In the genomic region with DNA sequence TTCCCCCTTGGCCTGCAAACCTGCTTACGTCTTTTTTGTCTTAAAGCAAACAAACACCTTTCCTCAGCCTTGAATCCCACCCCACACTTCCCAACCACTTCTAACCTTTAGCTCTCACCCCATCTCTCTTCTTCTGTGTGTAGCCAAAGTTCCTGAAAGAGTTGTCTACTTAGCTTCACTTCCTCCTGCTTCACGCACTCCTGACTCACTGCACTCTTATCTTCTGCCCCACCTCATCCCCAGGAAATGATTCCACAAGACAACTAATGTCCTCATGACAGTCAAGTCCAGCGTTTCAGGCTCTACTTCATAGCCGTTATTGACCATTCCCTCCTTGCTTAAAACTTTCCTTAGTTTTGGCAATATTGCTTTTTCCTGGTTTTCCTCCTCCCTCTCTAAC, we compare ENCODE assay signal across 1 cellular context.
TF ChIP-seq lines count a peak whose summit lies in the region.

No MANE protein-coding gene starts in this region.

TF ChIP-seq in K562, 482 proteins besides CTCF, POLR2A, EP300 and RAD21 (continued from another document and continues in another):
- TF ChIP-seq, protein P1, sequence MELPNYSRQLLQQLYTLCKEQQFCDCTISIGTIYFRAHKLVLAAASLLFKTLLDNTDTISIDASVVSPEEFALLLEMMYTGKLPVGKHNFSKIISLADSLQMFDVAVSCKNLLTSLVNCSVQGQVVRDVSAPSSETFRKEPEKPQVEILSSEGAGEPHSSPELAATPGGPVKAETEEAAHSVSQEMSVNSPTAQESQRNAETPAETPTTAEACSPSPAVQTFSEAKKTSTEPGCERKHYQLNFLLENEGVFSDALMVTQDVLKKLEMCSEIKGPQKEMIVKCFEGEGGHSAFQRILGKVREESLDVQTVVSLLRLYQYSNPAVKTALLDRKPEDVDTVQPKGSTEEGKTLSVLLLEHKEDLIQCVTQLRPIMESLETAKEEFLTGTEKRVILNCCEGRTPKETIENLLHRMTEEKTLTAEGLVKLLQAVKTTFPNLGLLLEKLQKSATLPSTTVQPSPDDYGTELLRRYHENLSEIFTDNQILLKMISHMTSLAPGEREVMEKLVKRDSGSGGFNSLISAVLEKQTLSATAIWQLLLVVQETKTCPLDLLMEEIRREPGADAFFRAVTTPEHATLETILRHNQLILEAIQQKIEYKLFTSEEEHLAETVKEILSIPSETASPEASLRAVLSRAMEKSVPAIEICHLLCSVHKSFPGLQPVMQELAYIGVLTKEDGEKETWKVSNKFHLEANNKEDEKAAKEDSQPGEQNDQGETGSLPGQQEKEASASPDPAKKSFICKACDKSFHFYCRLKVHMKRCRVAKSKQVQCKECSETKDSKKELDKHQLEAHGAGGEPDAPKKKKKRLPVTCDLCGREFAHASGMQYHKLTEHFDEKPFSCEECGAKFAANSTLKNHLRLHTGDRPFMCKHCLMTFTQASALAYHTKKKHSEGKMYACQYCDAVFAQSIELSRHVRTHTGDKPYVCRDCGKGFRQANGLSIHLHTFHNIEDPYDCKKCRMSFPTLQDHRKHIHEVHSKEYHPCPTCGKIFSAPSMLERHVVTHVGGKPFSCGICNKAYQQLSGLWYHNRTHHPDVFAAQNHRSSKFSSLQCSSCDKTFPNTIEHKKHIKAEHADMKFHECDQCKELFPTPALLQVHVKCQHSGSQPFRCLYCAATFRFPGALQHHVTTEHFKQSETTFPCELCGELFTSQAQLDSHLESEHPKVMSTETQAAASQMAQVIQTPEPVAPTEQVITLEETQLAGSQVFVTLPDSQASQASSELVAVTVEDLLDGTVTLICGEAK (IDR thresholded peaks at IDR 0.05), result no peak
- TF ChIP-seq, protein P1 (CRISPR knock-in tag; IDR thresholded peaks at IDR 0.05), result no peak
- peak; percentile 76; the same call in 1 of the 2 replicates for TF ChIP-seq SPI1 (IDR thresholded peaks at IDR 0.05; ENCODE audit: borderline replicate concordance, low read depth, low read length)
- TF ChIP-seq ZNF764 (CRISPR knock-in tag; IDR thresholded peaks at IDR 0.05; ENCODE audit: low read depth), result no peak
- TF ChIP-seq TOE1 (IDR thresholded peaks at IDR 0.05; ENCODE audit: borderline replicate concordance), result peak; percentile 62; the same call in 1 of the 2 replicates
- TF ChIP-seq TOE1 (CRISPR knock-in tag; IDR thresholded peaks at IDR 0.05; ENCODE audit: borderline replicate concordance, low read depth), result no peak
- no peak for TF ChIP-seq RBM34 (IDR thresholded peaks at IDR 0.05; ENCODE audit: borderline replicate concordance, insufficient read depth, low read length)
- no peak for TF ChIP-seq SRSF3 (IDR thresholded peaks at IDR 0.05; ENCODE audit: insufficient read depth, low read length)
- TF ChIP-seq, protein P2, sequence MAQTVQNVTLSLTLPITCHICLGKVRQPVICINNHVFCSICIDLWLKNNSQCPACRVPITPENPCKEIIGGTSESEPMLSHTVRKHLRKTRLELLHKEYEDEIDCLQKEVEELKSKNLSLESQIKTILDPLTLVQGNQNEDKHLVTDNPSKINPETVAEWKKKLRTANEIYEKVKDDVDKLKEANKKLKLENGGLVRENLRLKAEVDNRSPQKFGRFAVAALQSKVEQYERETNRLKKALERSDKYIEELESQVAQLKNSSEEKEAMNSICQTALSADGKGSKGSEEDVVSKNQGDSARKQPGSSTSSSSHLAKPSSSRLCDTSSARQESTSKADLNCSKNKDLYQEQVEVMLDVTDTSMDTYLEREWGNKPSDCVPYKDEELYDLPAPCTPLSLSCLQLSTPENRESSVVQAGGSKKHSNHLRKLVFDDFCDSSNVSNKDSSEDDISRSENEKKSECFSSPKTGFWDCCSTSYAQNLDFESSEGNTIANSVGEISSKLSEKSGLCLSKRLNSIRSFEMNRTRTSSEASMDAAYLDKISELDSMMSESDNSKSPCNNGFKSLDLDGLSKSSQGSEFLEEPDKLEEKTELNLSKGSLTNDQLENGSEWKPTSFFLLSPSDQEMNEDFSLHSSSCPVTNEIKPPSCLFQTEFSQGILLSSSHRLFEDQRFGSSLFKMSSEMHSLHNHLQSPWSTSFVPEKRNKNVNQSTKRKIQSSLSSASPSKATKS (CRISPR knock-in tag; IDR thresholded peaks at IDR 0.05), result no peak
- peak; percentile 93 for TF ChIP-seq SMARCA4 (IDR thresholded peaks at IDR 0.05)
- no peak for TF ChIP-seq ESRRB (CRISPR knock-in tag; IDR thresholded peaks at IDR 0.05; ENCODE audit: borderline replicate concordance)
- peak; percentile 49; the same call in 1 of the 2 replicates for TF ChIP-seq GABPB1 (CRISPR knock-in tag; IDR thresholded peaks at IDR 0.05)
- no peak for TF ChIP-seq HNRNPL (IDR thresholded peaks at IDR 0.05; ENCODE audit: low read depth, low read length)
- TF ChIP-seq CBFA2T3 (IDR thresholded peaks at IDR 0.05), result peak; percentile 55
- TF ChIP-seq, protein P3, sequence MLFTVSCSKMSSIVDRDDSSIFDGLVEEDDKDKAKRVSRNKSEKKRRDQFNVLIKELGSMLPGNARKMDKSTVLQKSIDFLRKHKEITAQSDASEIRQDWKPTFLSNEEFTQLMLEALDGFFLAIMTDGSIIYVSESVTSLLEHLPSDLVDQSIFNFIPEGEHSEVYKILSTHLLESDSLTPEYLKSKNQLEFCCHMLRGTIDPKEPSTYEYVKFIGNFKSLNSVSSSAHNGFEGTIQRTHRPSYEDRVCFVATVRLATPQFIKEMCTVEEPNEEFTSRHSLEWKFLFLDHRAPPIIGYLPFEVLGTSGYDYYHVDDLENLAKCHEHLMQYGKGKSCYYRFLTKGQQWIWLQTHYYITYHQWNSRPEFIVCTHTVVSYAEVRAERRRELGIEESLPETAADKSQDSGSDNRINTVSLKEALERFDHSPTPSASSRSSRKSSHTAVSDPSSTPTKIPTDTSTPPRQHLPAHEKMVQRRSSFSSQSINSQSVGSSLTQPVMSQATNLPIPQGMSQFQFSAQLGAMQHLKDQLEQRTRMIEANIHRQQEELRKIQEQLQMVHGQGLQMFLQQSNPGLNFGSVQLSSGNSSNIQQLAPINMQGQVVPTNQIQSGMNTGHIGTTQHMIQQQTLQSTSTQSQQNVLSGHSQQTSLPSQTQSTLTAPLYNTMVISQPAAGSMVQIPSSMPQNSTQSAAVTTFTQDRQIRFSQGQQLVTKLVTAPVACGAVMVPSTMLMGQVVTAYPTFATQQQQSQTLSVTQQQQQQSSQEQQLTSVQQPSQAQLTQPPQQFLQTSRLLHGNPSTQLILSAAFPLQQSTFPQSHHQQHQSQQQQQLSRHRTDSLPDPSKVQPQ (CRISPR knock-in tag; IDR thresholded peaks at IDR 0.05; ENCODE audit: borderline replicate concordance), result no peak
- TF ChIP-seq FOXJ2 (tag; IDR thresholded peaks at IDR 0.05), result no peak
- no peak for TF ChIP-seq ZNF408 (CRISPR knock-in tag; IDR thresholded peaks at IDR 0.05; ENCODE audit: low read depth)
- no peak for TF ChIP-seq NFIC (IDR thresholded peaks at IDR 0.05)
- TF ChIP-seq MCM5 (IDR thresholded peaks at IDR 0.05; ENCODE audit: low read depth), result no peak
- peak; percentile 69 for TF ChIP-seq CXXC5 (CRISPR knock-in tag; IDR thresholded peaks at IDR 0.05)
- no peak for TF ChIP-seq NFE2L1 (tag; IDR thresholded peaks at IDR 0.05; ENCODE audit: borderline replicate concordance, low read depth)
- TF ChIP-seq TAL1 (IDR thresholded peaks at IDR 0.05), result peak; percentile 18; the same call in 1 of the 2 replicates
- TF ChIP-seq RFX7 (CRISPR knock-in tag; IDR thresholded peaks at IDR 0.05), result no peak
- no peak for TF ChIP-seq SMAD3 (CRISPR knock-in tag; conservative IDR thresholded peaks at IDR 0.05)
- TF ChIP-seq, protein P4, sequence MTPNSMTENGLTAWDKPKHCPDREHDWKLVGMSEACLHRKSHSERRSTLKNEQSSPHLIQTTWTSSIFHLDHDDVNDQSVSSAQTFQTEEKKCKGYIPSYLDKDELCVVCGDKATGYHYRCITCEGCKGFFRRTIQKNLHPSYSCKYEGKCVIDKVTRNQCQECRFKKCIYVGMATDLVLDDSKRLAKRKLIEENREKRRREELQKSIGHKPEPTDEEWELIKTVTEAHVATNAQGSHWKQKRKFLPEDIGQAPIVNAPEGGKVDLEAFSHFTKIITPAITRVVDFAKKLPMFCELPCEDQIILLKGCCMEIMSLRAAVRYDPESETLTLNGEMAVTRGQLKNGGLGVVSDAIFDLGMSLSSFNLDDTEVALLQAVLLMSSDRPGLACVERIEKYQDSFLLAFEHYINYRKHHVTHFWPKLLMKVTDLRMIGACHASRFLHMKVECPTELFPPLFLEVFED (CRISPR knock-in tag; conservative IDR thresholded peaks at IDR 0.05), result no peak
- TF ChIP-seq LEF1 (IDR thresholded peaks at IDR 0.05), result peak; percentile 49; the same call in 1 of the 2 replicates
- TF ChIP-seq, protein P5, sequence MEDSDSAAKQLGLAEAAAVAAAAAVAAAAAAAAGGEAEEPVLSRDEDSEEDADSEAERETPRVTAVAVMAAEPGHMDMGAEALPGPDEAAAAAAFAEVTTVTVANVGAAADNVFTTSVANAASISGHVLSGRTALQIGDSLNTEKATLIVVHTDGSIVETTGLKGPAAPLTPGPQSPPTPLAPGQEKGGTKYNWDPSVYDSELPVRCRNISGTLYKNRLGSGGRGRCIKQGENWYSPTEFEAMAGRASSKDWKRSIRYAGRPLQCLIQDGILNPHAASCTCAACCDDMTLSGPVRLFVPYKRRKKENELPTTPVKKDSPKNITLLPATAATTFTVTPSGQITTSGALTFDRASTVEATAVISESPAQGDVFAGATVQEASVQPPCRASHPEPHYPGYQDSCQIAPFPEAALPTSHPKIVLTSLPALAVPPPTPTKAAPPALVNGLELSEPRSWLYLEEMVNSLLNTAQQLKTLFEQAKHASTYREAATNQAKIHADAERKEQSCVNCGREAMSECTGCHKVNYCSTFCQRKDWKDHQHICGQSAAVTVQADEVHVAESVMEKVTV (CRISPR knock-in tag; IDR thresholded peaks at IDR 0.05), result no peak
- no peak for TF ChIP-seq DIDO1 (tag; IDR thresholded peaks at IDR 0.05; ENCODE audit: low read depth)
- TF ChIP-seq, protein P6, sequence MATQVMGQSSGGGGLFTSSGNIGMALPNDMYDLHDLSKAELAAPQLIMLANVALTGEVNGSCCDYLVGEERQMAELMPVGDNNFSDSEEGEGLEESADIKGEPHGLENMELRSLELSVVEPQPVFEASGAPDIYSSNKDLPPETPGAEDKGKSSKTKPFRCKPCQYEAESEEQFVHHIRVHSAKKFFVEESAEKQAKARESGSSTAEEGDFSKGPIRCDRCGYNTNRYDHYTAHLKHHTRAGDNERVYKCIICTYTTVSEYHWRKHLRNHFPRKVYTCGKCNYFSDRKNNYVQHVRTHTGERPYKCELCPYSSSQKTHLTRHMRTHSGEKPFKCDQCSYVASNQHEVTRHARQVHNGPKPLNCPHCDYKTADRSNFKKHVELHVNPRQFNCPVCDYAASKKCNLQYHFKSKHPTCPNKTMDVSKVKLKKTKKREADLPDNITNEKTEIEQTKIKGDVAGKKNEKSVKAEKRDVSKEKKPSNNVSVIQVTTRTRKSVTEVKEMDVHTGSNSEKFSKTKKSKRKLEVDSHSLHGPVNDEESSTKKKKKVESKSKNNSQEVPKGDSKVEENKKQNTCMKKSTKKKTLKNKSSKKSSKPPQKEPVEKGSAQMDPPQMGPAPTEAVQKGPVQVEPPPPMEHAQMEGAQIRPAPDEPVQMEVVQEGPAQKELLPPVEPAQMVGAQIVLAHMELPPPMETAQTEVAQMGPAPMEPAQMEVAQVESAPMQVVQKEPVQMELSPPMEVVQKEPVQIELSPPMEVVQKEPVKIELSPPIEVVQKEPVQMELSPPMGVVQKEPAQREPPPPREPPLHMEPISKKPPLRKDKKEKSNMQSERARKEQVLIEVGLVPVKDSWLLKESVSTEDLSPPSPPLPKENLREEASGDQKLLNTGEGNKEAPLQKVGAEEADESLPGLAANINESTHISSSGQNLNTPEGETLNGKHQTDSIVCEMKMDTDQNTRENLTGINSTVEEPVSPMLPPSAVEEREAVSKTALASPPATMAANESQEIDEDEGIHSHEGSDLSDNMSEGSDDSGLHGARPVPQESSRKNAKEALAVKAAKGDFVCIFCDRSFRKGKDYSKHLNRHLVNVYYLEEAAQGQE (CRISPR knock-in tag; IDR thresholded peaks at IDR 0.05; ENCODE audit: low read depth), result no peak
- no peak for TF ChIP-seq YBX1 (IDR thresholded peaks at IDR 0.05)
- peak; percentile 37; the same call in 1 of the 2 replicates for TF ChIP-seq NCOA1 (IDR thresholded peaks at IDR 0.05; ENCODE audit: low read depth)
